In the genomic region with DNA sequence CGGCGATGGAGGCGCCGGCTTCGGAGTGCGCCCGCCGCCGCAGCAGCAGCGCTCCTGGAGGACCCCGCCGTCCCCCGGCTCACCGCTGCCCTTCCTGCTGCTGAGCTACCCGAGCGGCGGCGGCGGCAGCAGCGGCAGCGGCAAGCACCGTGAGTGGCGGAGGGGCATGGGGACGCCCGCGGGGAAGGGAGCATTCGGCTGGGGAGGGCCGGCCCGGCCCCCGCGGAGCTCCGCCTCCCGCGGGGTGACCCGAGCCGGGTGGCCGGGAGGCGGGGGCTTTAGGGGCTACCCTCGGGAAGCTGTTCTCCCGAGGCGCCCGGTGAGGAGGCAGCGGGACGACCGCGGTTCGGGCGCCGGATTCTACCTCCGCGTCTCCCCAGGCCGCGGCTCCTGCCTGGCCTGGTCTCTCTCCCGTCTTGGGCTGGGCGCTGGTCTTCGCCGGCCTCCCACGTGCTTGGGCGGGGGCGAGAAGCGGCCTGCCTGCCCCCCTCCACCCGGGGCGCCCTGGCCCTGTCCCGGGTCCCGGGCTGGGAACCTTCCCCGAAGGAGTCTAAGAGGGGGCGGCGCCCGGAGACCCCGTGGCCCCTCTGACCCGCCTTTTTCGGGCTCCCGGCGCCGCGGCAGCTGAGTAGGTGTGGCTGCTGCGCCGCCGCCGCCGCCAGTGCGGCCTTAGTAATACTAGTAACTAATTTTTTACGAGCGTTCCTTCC, we compare ENCODE assay signal across 8 cellular contexts. TPM values are rescaled to one million over a fixed set of nuclear protein-coding genes. Genes with fewer than 3 reads are reported as not detected.
DNase-seq lines count a peak whose midpoint lies in the region; ATAC-seq and TF ChIP-seq lines count a peak whose summit lies in the region.

No MANE protein-coding gene starts in this region.

- ATAC-seq in GM18519 (IDR thresholded peaks at IDR 0.05; ENCODE audit: low FRiP score, unreplicated experiment) (peak; percentile 47), HG02981 (IDR thresholded peaks at IDR 0.05; ENCODE audit: unreplicated experiment) (peak; percentile 50), left colon (peak; percentile 70)

- peak overlapping the region; percentile 82 for H3K4me3 ChIP-seq in ACC112 (ENCODE audit: low read depth, low read length)
- H3K4me3 ChIP-seq in choroid plexus epithelial cell (ENCODE audit: low read depth, low read length), result peak overlapping the region; percentile 77

- no peak for TF ChIP-seq CTCF in choroid plexus epithelial cell (conservative IDR thresholded peaks at IDR 0.05; ENCODE audit: low read depth, low read length)

- DNase-seq in NCI-H2171 treated with DMSO at 0.1 percent for 48 hours (lab: John Stamatoyannopoulos, UW) (peak; percentile 61), choroid plexus epithelial cell (ENCODE audit: low read depth) (peak; percentile 54), left colon (peak; percentile 72 to 81)
- peak; percentile 44 to 50 for DNase-seq in activated CD4-positive, alpha-beta T cell treated with anti-CD3 and anti-CD28 coated beads for 24 hours (ENCODE audit: low read depth in 2 of 2)
- DNase-seq in stimulated activated CD4-positive, alpha-beta T cell treated with anti-CD3 and anti-CD28 coated beads, Interleukin-1b, Interleukin-23, amount 100 ng/mL, for 48 hours, result peak; percentile 70

- peaks cover 11% of the 10 kb centered on the region for H3K4me1 ChIP-seq in ACC112 (ENCODE audit: control insufficient read depth, insufficient read depth, low read length, unreplicated experiment)

- intact Hi-C loops in left colon (cut with DNase I, micrococcal nuclease), result loop anchor here in 1 of 2 donors (10.0 kb wide), 1 partner anchor 130 kb away; a partner anchor contains a TSS

- H2AFZ ChIP-seq in ACC112 (ENCODE audit: low read length, unreplicated experiment), result peak overlapping the region; percentile 89

- no peaks in the 10 kb centered on the region for H3K27me3 ChIP-seq in ACC112 (ENCODE audit: insufficient read depth, low read length)

- H3K79me2 ChIP-seq in ACC112 (ENCODE audit: control insufficient read depth, insufficient read depth, low read length, unreplicated experiment), result peaks cover 20% of the 10 kb centered on the region

- H3K27ac ChIP-seq in ACC112 (ENCODE audit: low read depth, low read length), result peak overlapping the region; percentile 65

- no peaks in the 10 kb centered on the region for H3K36me3 ChIP-seq in ACC112 (ENCODE audit: insufficient read depth, low read length)

RNA-seq across cellular contexts. Expression of a gene that starts 16.5 kb away (rescaled TPM):
- total RNA-seq in left colon, result 10 to 100 TPM; 37.2 to 37.8 TPM

RNA-seq across cellular contexts. Expression of a gene that starts 17.0 kb away (rescaled TPM):
- total RNA-seq in left colon, result 10 to 100 TPM; 18.4 to 19.7 TPM

RNA-seq across cellular contexts. Expression of a gene that starts 39.0 kb away (rescaled TPM):
- total RNA-seq in left colon, result 100 to 1,000 TPM; 114 to 909 TPM

Comparison
In these comparisons a context has a peak if more than half of its experiments do, and no peak if none do; other contexts are left out.
1. Peak in every context shown above with its lines: DNase-seq, ATAC-seq, H3K4me3 ChIP-seq and H3K27ac ChIP-seq.